8 cellular contexts compared by ENCODE assay signal in the genomic region with DNA sequence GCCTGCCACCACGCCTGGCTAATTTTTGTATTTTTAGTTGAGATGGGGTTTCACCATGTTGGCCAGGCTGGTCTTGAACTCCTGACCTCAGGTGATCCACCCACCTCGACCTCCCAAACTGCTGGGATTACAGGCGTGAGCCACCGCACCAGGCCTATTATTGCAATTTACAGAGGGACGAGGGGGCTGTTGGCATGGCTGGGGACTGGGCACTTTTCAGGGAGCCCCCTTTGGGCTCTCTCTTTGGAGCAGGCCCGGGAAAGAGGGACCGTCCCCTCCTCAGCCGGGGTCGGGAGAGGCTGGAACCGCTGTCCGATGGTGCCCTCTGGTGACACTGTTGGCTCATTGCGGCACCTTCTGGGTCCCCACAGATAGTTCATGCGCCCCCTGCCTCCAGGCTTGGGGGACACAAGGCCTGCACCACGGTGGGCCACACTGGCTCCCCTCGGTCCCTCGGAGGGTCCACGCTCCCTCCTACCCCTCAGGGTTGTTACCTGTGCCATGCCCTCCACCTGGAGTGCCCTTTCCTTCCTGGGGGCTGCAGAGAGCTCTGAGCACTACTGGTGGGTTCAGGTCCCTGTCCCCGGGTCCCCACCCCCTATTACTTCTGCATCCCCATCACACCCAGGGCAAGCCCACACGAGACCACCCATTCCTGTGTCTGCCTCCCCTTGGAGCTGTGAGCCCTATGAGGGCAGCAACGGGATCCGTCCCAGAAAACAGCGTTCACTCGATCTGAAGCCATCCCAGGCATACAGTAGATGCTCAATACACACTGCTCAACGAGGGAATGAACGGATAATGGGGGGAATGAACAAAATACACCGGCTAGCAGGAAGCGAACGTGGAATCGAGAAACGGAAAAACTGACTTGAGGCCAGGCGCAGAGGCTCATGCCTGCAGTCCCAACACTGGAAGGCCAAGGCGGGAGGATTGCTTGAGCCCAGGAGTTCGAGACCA. TPM values are rescaled to one million over a fixed set of nuclear protein-coding genes. Genes with fewer than 3 reads are reported as not detected.
A peak's percentile ranks its signal among the peaks of the same experiment; 100 is the strongest.
DNase-seq lines count a peak whose midpoint lies in the region; ATAC-seq and TF ChIP-seq lines count a peak whose summit lies in the region.

No MANE protein-coding gene starts in this region.

- 44 to 45% methylated on average over 5 to 32 of the region's 33 CpGs for WGBS in transverse colon (ENCODE audit: low coverage in 1 of 2), 2 donors

- peak; percentile 97 for TF ChIP-seq CTCF in GM13977 (IDR thresholded peaks at IDR 0.05; ENCODE audit: extremely low read depth, insufficient read depth, missing control alignments)
- TF ChIP-seq CTCF in endothelial cell (IDR thresholded peaks at IDR 0.05; ENCODE audit: unreplicated experiment), result peak; percentile 64
- TF ChIP-seq CTCF in transverse colon (IDR thresholded peaks at IDR 0.05), result peak; percentile 47 to 71 (median 59)

- H3K4me1 ChIP-seq in transverse colon, result peaks cover 0 to 5% (median 2%) of the 10 kb centered on the region in 4 donors

- no peak overlapping the region for H3K27ac Mint-ChIP-seq in endothelial cell (ENCODE audit: unreplicated experiment)
- no peak overlapping the region for H3K27ac Mint-ChIP-seq in natural killer cell treated with Interleukin-12 subunit alpha and Interleukin-12 subunit beta and Interleukin-15 and Interleukin-18, amount 100 ng/mL, for 72 hours

- H3K27ac ChIP-seq in transverse colon, result no peak overlapping the region

- peaks cover 4% of the 10 kb centered on the region for H3K27me3 Mint-ChIP-seq in endothelial cell (ENCODE audit: unreplicated experiment)
- no peaks in the 10 kb centered on the region for H3K27me3 Mint-ChIP-seq in natural killer cell treated with Interleukin-12 subunit alpha and Interleukin-12 subunit beta and Interleukin-15 and Interleukin-18, amount 100 ng/mL, for 72 hours

- no peak overlapping the region for H3K4me3 Mint-ChIP-seq in endothelial cell (ENCODE audit: unreplicated experiment)
- H3K4me3 Mint-ChIP-seq in natural killer cell treated with Interleukin-12 subunit alpha and Interleukin-12 subunit beta and Interleukin-15 and Interleukin-18, amount 100 ng/mL, for 72 hours, result no peak overlapping the region

- no peaks in the 10 kb centered on the region for H3K36me3 Mint-ChIP-seq in endothelial cell (ENCODE audit: low read depth, unreplicated experiment)
- no peaks in the 10 kb centered on the region for H3K36me3 Mint-ChIP-seq in natural killer cell treated with Interleukin-12 subunit alpha and Interleukin-12 subunit beta and Interleukin-15 and Interleukin-18, amount 100 ng/mL, for 72 hours

- DNase-seq in ACHN, result peak; percentile 68
- DNase-seq in GM13977 (ENCODE audit: low spot score), result peak; percentile 80
- peak; percentile 22 for DNase-seq in NCI-H82 treated with DMSO at 0.1 percent for 48 hours (lab: John Stamatoyannopoulos, UW; ENCODE audit: unreplicated experiment)
- peak; percentile 81 for DNase-seq in activated CD8-positive, alpha-beta memory T cell treated with anti-CD3 and anti-CD28 coated beads for 24 hours
- peak; percentile 87 for DNase-seq in endothelial cell (ENCODE audit: low spot score)
- DNase-seq in natural killer cell treated with Interleukin-12 subunit alpha and Interleukin-12 subunit beta and Interleukin-15 and Interleukin-18, amount 100 ng/mL, for 72 hours (ENCODE audit: low spot score), result peak; percentile 73
- peak; percentile 49 for DNase-seq in transverse colon
- no peak for DNase-seq in GOT3 (lab: John Stamatoyannopoulos, UW)

- no peak for TF ChIP-seq EP300 in transverse colon (IDR thresholded peaks at IDR 0.05; ENCODE audit: low read depth)

- no peak overlapping the region for H3K4me3 ChIP-seq in transverse colon

- intact Hi-C loops in transverse colon (cut with DNase I; ENCODE audit: low total_unique reads), result no loop called here

- H3K27me3 ChIP-seq in transverse colon, result no peaks in the 10 kb centered on the region

- H3K9me3 ChIP-seq in transverse colon, result no peaks in the 10 kb centered on the region

- no peak for TF ChIP-seq POLR2A in transverse colon (IDR thresholded peaks at IDR 0.05)

- no peaks in the 10 kb centered on the region for H3K9me3 Mint-ChIP-seq in endothelial cell (ENCODE audit: unreplicated experiment)
- no peaks in the 10 kb centered on the region for H3K9me3 Mint-ChIP-seq in natural killer cell treated with Interleukin-12 subunit alpha and Interleukin-12 subunit beta and Interleukin-15 and Interleukin-18, amount 100 ng/mL, for 72 hours

- peaks cover 7% of the 10 kb centered on the region for H3K4me1 Mint-ChIP-seq in endothelial cell (ENCODE audit: unreplicated experiment)
- H3K4me1 Mint-ChIP-seq in natural killer cell treated with Interleukin-12 subunit alpha and Interleukin-12 subunit beta and Interleukin-15 and Interleukin-18, amount 100 ng/mL, for 72 hours (ENCODE audit: low read depth in 2 of 2), result no peaks in the 10 kb centered on the region

- no peaks in the 10 kb centered on the region for H3K36me3 ChIP-seq in transverse colon

- peak; percentile 84 to 89 for ATAC-seq in natural killer cell treated with Interleukin-12 subunit alpha and Interleukin-12 subunit beta and Interleukin-15 and Interleukin-18, amount 100 ng/mL, for 72 hours

- in situ Hi-C loops in ACHN (cut with HindIII; ENCODE audit: low pct_ligation_motif_present, low pct_unique_long_range_greater_than_20kb, low sequenced_read_pairs) (no loop called here), GM13977 (cut with MboI; ENCODE audit: low pct_unique_long_range_greater_than_20kb, low sequenced_read_pairs, unreplicated experiment) (no loop called here), transverse colon (cut with MboI; ENCODE audit: low pct_ligation_motif_present in 1 of 4, low pct_unique_long_range_greater_than_20kb in 1 of 4, low sequenced_read_pairs in 3 of 4) (loop anchor here in 1 of 4 donors (25.0 kb wide), 1 partner anchor 108 kb away; a partner anchor contains a TSS)

RNA-seq across cellular contexts. Expression of a gene that starts 12.5 kb away (rescaled TPM):
- total RNA-seq in endothelial cell (ENCODE audit: unreplicated experiment), result 12.0 TPM
- total RNA-seq in natural killer cell treated with Interleukin-12 subunit alpha and Interleukin-12 subunit beta and Interleukin-15 and Interleukin-18, amount 100 ng/mL, for 72 hours, result 10 to 100 TPM; 19.7 to 24.0 TPM
- 10 to 100 TPM; 13.3 to 63.5 (median 15.5) TPM for total RNA-seq in transverse colon

RNA-seq across cellular contexts. Expression of a gene that starts 27.5 kb away (rescaled TPM):
- total RNA-seq in endothelial cell (ENCODE audit: unreplicated experiment) (3.5 TPM), transverse colon (10 to 100 TPM; 17.7 to 66.6 (median 20.8) TPM)
- 10 to 100 TPM; 42.6 to 47.0 TPM for total RNA-seq in natural killer cell treated with Interleukin-12 subunit alpha and Interleukin-12 subunit beta and Interleukin-15 and Interleukin-18, amount 100 ng/mL, for 72 hours
